Comparison of ENCODE assay signal across 7 cellular contexts in genomic region chr14:100236271-100236818, GRCh38. TPM values are rescaled to one million over a fixed set of nuclear protein-coding genes. Genes with fewer than 3 reads are reported as not detected.
DNase-seq lines count a peak whose midpoint lies in the region; ATAC-seq and TF ChIP-seq lines count a peak whose summit lies in the region.
"Not testable (repeated sequence)": the region's sequence is repeated elsewhere in the genome, so short reads cannot be mapped to it uniquely, and the experiment has no call there.

No MANE protein-coding gene starts in this region.

- H3K4me1 Mint-ChIP-seq in activated CD4-positive, alpha-beta T cell treated with anti-CD3 and anti-CD28 coated beads for 36 hours, result peaks cover 47% of the 10 kb centered on the region
- peaks cover 45% of the 10 kb centered on the region for H3K4me1 Mint-ChIP-seq in activated naive CD8-positive, alpha-beta T cell treated with anti-CD3 and anti-CD28 coated beads, Interleukin-2, amount 10 ng/mL, durations not matched to agents 7 days and 5 days
- H3K4me1 Mint-ChIP-seq in endothelial cell (ENCODE audit: unreplicated experiment) (peaks cover 29% of the 10 kb centered on the region), memory B cell (peaks cover 29% of the 10 kb centered on the region)

- POLR2A ChIA-PET in activated CD4-positive, alpha-beta T cell treated with anti-CD3 and anti-CD28 coated beads for 36 hours (lab: Charles Lee), result interaction anchor here (0.6 to 4.3 kb wide), 4 partner anchors 9 to 410 kb away, joined by 3 to 41 read pairs (median 4); no protein-coding TSS in a partner anchor
- POLR2A ChIA-PET in activated naive CD8-positive, alpha-beta T cell treated with anti-CD3 and anti-CD28 coated beads, Interleukin-2, amount 10 ng/mL, durations not matched to agents 7 days and 5 days (lab: Charles Lee), result interaction anchor here (0.6 to 6.5 kb wide), 6 partner anchors 8 to 54 kb away, joined by 3 to 158 read pairs (median 10); no protein-coding TSS in a partner anchor

- H3K9me3 Mint-ChIP-seq in activated CD4-positive, alpha-beta T cell treated with anti-CD3 and anti-CD28 coated beads for 36 hours (ENCODE audit: low read depth); activated naive CD8-positive, alpha-beta T cell treated with anti-CD3 and anti-CD28 coated beads, Interleukin-2, amount 10 ng/mL, durations not matched to agents 7 days and 5 days; endothelial cell (ENCODE audit: unreplicated experiment); memory B cell: not testable (repeated sequence)

- not testable (repeated sequence) for ATAC-seq in activated CD4-positive, alpha-beta T cell treated with anti-CD3 and anti-CD28 coated beads for 36 hours; activated naive CD8-positive, alpha-beta T cell treated with anti-CD3 and anti-CD28 coated beads, Interleukin-2, amount 10 ng/mL, durations not matched to agents 7 days and 5 days (ENCODE audit: low read depth); memory B cell (ENCODE audit: low read depth)

- peaks cover 28% of the 10 kb centered on the region for H3K79me2 ChIP-seq in trophoblast cell (ENCODE audit: control insufficient read depth, insufficient read depth, low read length, poor library complexity)

- H3K9me3 ChIP-seq in MG63; trophoblast cell (ENCODE audit: insufficient read depth, low read depth, low read length): not testable (repeated sequence)

- H3K27ac ChIP-seq in trophoblast cell (ENCODE audit: low read depth, low read length), result not testable (repeated sequence)

- peak overlapping the region; percentile 97 for H3K4me3 Mint-ChIP-seq in activated CD4-positive, alpha-beta T cell treated with anti-CD3 and anti-CD28 coated beads for 36 hours
- H3K4me3 Mint-ChIP-seq in activated naive CD8-positive, alpha-beta T cell treated with anti-CD3 and anti-CD28 coated beads, Interleukin-2, amount 10 ng/mL, durations not matched to agents 7 days and 5 days, result peak overlapping the region; percentile 94
- H3K4me3 Mint-ChIP-seq in endothelial cell (ENCODE audit: unreplicated experiment) (peak overlapping the region; percentile 98), memory B cell (peak overlapping the region; percentile 95)

- not testable (repeated sequence) for H3K36me3 ChIP-seq in MG63; trophoblast cell (ENCODE audit: control insufficient read depth in 1 of 2, insufficient read depth in 2 of 2, low read length in 2 of 2)

- intact Hi-C loops in activated CD4-positive, alpha-beta T cell treated with anti-CD3 and anti-CD28 coated beads for 36 hours (cut with DNase I, micrococcal nuclease), result loop anchor here (2.0 to 5.0 kb wide), 3 partner anchors 16 to 1526 kb away; partner anchors contain the start of genes EVL (in 1 of the 2) and PPP2R5C (in 1 of the 2)

- H3K27me3 ChIP-seq in MG63; trophoblast cell (ENCODE audit: insufficient read depth, low read length): not testable (repeated sequence)

- H3K4me3 ChIP-seq in GM12864 (ENCODE audit: low read depth, low read length) (peak overlapping the region; percentile 67; the same call in 1 of the 2 replicates), MG63 (peak overlapping the region; percentile 68)
- not testable (repeated sequence) for H3K4me3 ChIP-seq in trophoblast cell (ENCODE audit: low read depth, low read length)

- not testable (repeated sequence) for H2AK5ac ChIP-seq in trophoblast cell (ENCODE audit: low read length)

- CTCF ChIA-PET in activated CD4-positive, alpha-beta T cell treated with anti-CD3 and anti-CD28 coated beads for 36 hours (lab: Charles Lee), result interaction anchor here (0.6 to 5.9 kb wide), 8 partner anchors 9 to 165 kb away, joined by 3 to 76 read pairs (median 4); no protein-coding TSS in a partner anchor

- H2BK12ac ChIP-seq in trophoblast cell (ENCODE audit: low read length), result not testable (repeated sequence)

- H4K12ac ChIP-seq in trophoblast cell (ENCODE audit: low read depth, low read length), result not testable (repeated sequence)

- not testable (repeated sequence) for H4K91ac ChIP-seq in trophoblast cell (ENCODE audit: low read depth, low read length)

- H3K27ac Mint-ChIP-seq in activated CD4-positive, alpha-beta T cell treated with anti-CD3 and anti-CD28 coated beads for 36 hours, result peak overlapping the region; percentile 96
- peak overlapping the region; percentile 96 for H3K27ac Mint-ChIP-seq in activated naive CD8-positive, alpha-beta T cell treated with anti-CD3 and anti-CD28 coated beads, Interleukin-2, amount 10 ng/mL, durations not matched to agents 7 days and 5 days
- H3K27ac Mint-ChIP-seq in endothelial cell (ENCODE audit: unreplicated experiment) (peak overlapping the region; percentile 99), memory B cell (peak overlapping the region; percentile 100)

- not testable (repeated sequence) for H3K4me1 ChIP-seq in trophoblast cell (ENCODE audit: control insufficient read depth in 1 of 2, insufficient read depth in 2 of 2, low read length in 2 of 2)

- H3K27me3 Mint-ChIP-seq in activated CD4-positive, alpha-beta T cell treated with anti-CD3 and anti-CD28 coated beads for 36 hours; activated naive CD8-positive, alpha-beta T cell treated with anti-CD3 and anti-CD28 coated beads, Interleukin-2, amount 10 ng/mL, durations not matched to agents 7 days and 5 days; memory B cell: not testable (repeated sequence)
- H3K27me3 Mint-ChIP-seq in endothelial cell (ENCODE audit: unreplicated experiment), result peaks cover 13% of the 10 kb centered on the region

- not testable (repeated sequence) for H2BK5ac ChIP-seq in trophoblast cell (ENCODE audit: low read depth, low read length, poor library complexity)

- H3K14ac ChIP-seq in trophoblast cell (ENCODE audit: low read length), result not testable (repeated sequence)

- TF ChIP-seq CTCF in GM12864 (IDR thresholded peaks at IDR 0.05; ENCODE audit: low read depth, low read length, missing control alignments); endothelial cell (IDR thresholded peaks at IDR 0.05; ENCODE audit: unreplicated experiment): not testable (repeated sequence)

- H3K4ac ChIP-seq in trophoblast cell (ENCODE audit: low read depth, low read length), result peak overlapping the region; percentile 95

- not testable (repeated sequence) for DNase-seq in GM12864 (ENCODE audit: low read depth); MG63; activated CD4-positive, alpha-beta T cell treated with anti-CD3 and anti-CD28 coated beads for 36 hours; activated naive CD8-positive, alpha-beta T cell treated with anti-CD3 and anti-CD28 coated beads, Interleukin-2, amount 10 ng/mL, durations not matched to agents 7 days and 5 days; endothelial cell (ENCODE audit: low spot score); memory B cell (ENCODE audit: low spot score in 2 of 2); trophoblast cell

- WGBS in trophoblast cell (ENCODE audit: extremely low coverage, insufficient coverage, insufficient read length), result no CpG with 5 or more reads among the region's 12 CpGs

- peaks cover 15% of the 10 kb centered on the region for H3K79me1 ChIP-seq in trophoblast cell (ENCODE audit: low read length)

- peaks cover 41% of the 10 kb centered on the region for H3K36me3 Mint-ChIP-seq in activated CD4-positive, alpha-beta T cell treated with anti-CD3 and anti-CD28 coated beads for 36 hours (ENCODE audit: low read depth)
- peaks cover 22% of the 10 kb centered on the region for H3K36me3 Mint-ChIP-seq in activated naive CD8-positive, alpha-beta T cell treated with anti-CD3 and anti-CD28 coated beads, Interleukin-2, amount 10 ng/mL, durations not matched to agents 7 days and 5 days
- peaks cover 14% of the 10 kb centered on the region for H3K36me3 Mint-ChIP-seq in endothelial cell (ENCODE audit: low read depth, unreplicated experiment)
- not testable (repeated sequence) for H3K36me3 Mint-ChIP-seq in memory B cell

- peak overlapping the region; percentile 92 for H3K4me2 ChIP-seq in trophoblast cell (ENCODE audit: low read length)

- not testable (repeated sequence) for H3K9ac ChIP-seq in trophoblast cell (ENCODE audit: low read length)

- H4K8ac ChIP-seq in trophoblast cell (ENCODE audit: low read depth, low read length), result not testable (repeated sequence)

- H2AFZ ChIP-seq in trophoblast cell (ENCODE audit: insufficient read depth, low read length, poor library complexity), result not testable (repeated sequence)

- not testable (repeated sequence) for H2BK120ac ChIP-seq in trophoblast cell (ENCODE audit: insufficient read depth, low read length, poor library complexity)

- not testable (repeated sequence) for H3K18ac ChIP-seq in trophoblast cell (ENCODE audit: low read length)

- H3K23ac ChIP-seq in trophoblast cell (ENCODE audit: low read length), result not testable (repeated sequence)

RNA-seq across cellular contexts. Expression of gene YY1, which starts 2.6 kb away (rescaled TPM):
- 34.1 and 45.4 TPM in 2 replicates for total RNA-seq in MG63 (2014; rRNA removed; shearing (Covaris generic); ENCODE audit: low replicate concordance)
- total RNA-seq in activated CD4-positive, alpha-beta T cell treated with anti-CD3 and anti-CD28 coated beads for 36 hours, result 100 to 1,000 TPM in 1 of 2 experiments, 10 to 100 TPM in 1; 99.7 to 104 TPM
- 10 to 100 TPM; 86.4 to 89.6 TPM for total RNA-seq in activated naive CD8-positive, alpha-beta T cell treated with anti-CD3 and anti-CD28 coated beads, Interleukin-2, amount 10 ng/mL, durations not matched to agents 7 days and 5 days
- 81.7 TPM for total RNA-seq in endothelial cell (ENCODE audit: unreplicated experiment)
- polyA plus RNA-seq in trophoblast cell (2013), result 88.5 and 92.7 TPM in 2 replicates
